9 cellular contexts compared by ENCODE assay signal in the genomic region with DNA sequence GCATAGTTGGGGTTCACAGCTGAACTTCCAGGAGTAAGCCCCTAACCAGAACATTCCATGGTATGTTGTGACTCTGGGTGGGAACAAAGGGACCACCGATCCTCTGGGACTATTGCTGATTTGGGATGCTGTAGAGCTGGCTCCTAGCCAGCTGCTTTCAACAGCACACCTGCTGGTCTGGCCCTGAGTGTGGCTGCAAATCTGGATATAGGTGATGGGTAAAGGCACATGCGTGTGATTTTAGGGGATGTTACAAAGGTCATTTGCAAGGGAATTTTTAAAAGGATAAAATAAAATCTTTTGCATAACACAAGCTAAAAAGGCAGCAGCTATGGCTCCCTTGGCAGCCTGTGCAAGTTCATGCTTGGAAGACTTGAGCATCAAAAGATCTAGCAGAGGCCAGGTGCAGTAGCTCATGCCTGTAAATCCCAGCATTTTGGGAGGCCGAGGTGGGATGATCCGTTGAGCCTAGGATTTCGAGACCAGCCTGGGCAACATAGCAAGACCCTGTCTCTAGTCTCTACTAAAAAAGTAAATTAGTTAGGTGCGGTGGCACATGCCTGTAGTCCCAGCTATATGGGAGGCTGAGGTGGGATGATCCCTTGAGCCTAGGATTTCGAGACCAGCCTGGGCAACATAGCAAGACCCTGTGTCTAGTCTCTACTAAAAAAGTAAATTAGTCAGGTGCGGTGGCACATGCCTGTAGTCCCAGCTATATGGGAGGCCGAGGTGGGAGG. TPM values are rescaled to one million over a fixed set of nuclear protein-coding genes. Genes with fewer than 3 reads are reported as not detected.
DNase-seq lines count a peak whose midpoint lies in the region; ATAC-seq and TF ChIP-seq lines count a peak whose summit lies in the region.
"Had no signal": no experiment of that assay in that cellular context is flagged by ENCODE, and none has a peak within 500 bp of the region (broad histone marks: within the 10 kb centered on the region; RNA-seq: fewer than 3 reads in every experiment).

No MANE protein-coding gene starts in this region.

- ATAC-seq in mucosa of descending colon, result peak; percentile 6
- ATAC-seq in GM19455 (IDR thresholded peaks at IDR 0.05; ENCODE audit: unreplicated experiment), result no peak
- ATAC-seq in GM19328 (IDR thresholded peaks at IDR 0.05; ENCODE audit: unreplicated experiment), result no peak

- H3K27me3 Mint-ChIP-seq in MCF 10A (ENCODE audit: insufficient read depth, unreplicated experiment), result peaks cover 11% of the 10 kb centered on the region
- H3K27me3 Mint-ChIP-seq in type B pancreatic cell, result peaks cover 10% of the 10 kb centered on the region

- no CpG with 5 or more reads among the region's 9 CpGs for WGBS in neuronal stem cell (ENCODE audit: extremely low coverage in 2 of 2, insufficient read length in 2 of 2, insufficient replicate concordance in 1 of 2), 2 donors

- no peak overlapping the region for H2AFZ ChIP-seq in neuronal stem cell (ENCODE audit: low read length)

- no peak overlapping the region for H3K4me3 Mint-ChIP-seq in MCF 10A (ENCODE audit: unreplicated experiment)
- H3K4me3 Mint-ChIP-seq in type B pancreatic cell, result peak overlapping the region; percentile 98

- H2BK5ac ChIP-seq in neuronal stem cell (ENCODE audit: low read length), result no peak overlapping the region

- TF ChIP-seq CTCF in breast epithelium (IDR thresholded peaks at IDR 0.05), result no peak
- TF ChIP-seq CTCF in MCF 10A (IDR thresholded peaks at IDR 0.05; ENCODE audit: unreplicated experiment), result no peak
- no peak for TF ChIP-seq CTCF in coronary artery (IDR thresholded peaks at IDR 0.05)
- TF ChIP-seq CTCF in mucosa of descending colon (IDR thresholded peaks at IDR 0.05), result no peak
- TF ChIP-seq CTCF in type B pancreatic cell (conservative IDR thresholded peaks at IDR 0.05), result no peak

- H3K36me3 ChIP-seq in breast epithelium (no peaks in the 10 kb centered on the region), mucosa of descending colon (ENCODE audit: low read depth) (no peaks in the 10 kb centered on the region), neuronal stem cell (replicated peaks in 1 of 2; ENCODE audit: control insufficient read depth in 2 of 2, insufficient read depth in 2 of 2, low read length in 2 of 2) (peaks cover 0 to 4% of the 10 kb centered on the region in 2 donors)

- H2AK5ac ChIP-seq in neuronal stem cell (ENCODE audit: low read depth, low read length), result no peak overlapping the region

- intact Hi-C loops in breast epithelium (cut with DNase I; ENCODE audit: low total_unique reads) (no loop called here), MCF 10A (cut with micrococcal nuclease) (no loop called here), mucosa of descending colon (cut with DNase I, micrococcal nuclease) (no loop called here)

- peaks cover 2 to 4% of the 10 kb centered on the region in 2 donors for H3K4me1 ChIP-seq in breast epithelium
- H3K4me1 ChIP-seq in mucosa of descending colon (ENCODE audit: low read depth), result peaks cover 49% of the 10 kb centered on the region
- H3K4me1 ChIP-seq in neuronal stem cell (ENCODE audit: control insufficient read depth in 2 of 2, insufficient read depth in 1 of 2, low read depth in 1 of 2, low read length in 2 of 2), result peaks cover 8 to 10% of the 10 kb centered on the region in 2 donors

- H3K9me3 ChIP-seq in breast epithelium (no peaks in the 10 kb centered on the region), mucosa of descending colon (no peaks in the 10 kb centered on the region), neuronal stem cell (replicated peaks in 1 of 2; ENCODE audit: control insufficient read depth in 2 of 2, insufficient read depth in 1 of 2, low read depth in 1 of 2, low read length in 2 of 2) (peaks cover 0 to 6% of the 10 kb centered on the region in 2 donors)

- no TSS peak for BruUV-seq in MCF 10A (replicated peaks; lab: Mats Ljungman, UMichigan)

- H3K4me3 ChIP-seq in breast epithelium (peak overlapping the region; percentile 67 to 85 (median 82)), coronary artery (peak overlapping the region; percentile 89), mucosa of descending colon (no peak overlapping the region), neuronal stem cell (ENCODE audit: low read length in 2 of 2) (no peak overlapping the region)

- H3K36me3 Mint-ChIP-seq in MCF 10A (ENCODE audit: insufficient read depth, unreplicated experiment), result peaks cover 8% of the 10 kb centered on the region
- H3K36me3 Mint-ChIP-seq in type B pancreatic cell, result no peaks in the 10 kb centered on the region

- H3K9me3 Mint-ChIP-seq in MCF 10A (ENCODE audit: unreplicated experiment), result no peaks in the 10 kb centered on the region
- H3K9me3 Mint-ChIP-seq in type B pancreatic cell, result no peaks in the 10 kb centered on the region
- H3K9me3 Mint-ChIP-seq: activated CD4-positive, alpha-beta T cell treated with anti-CD3 and anti-CD28 coated beads, Interleukin-2, amount 10 ng/mL, durations not matched to agents 24 days and 14 days had no signal

- H2BK120ac ChIP-seq in neuronal stem cell (ENCODE audit: low read depth, low read length), result no peak overlapping the region

- H2BK15ac ChIP-seq in neuronal stem cell (ENCODE audit: low read length), result no peak overlapping the region

- CTCF ChIA-PET in MCF 10A (lab: Yijun Ruan, JAX), result interaction anchor here (0.6 to 1.5 kb wide), 6 partner anchors 12 to 65 kb away, joined by 3 to 5 read pairs (median 4); no protein-coding TSS in a partner anchor

- H3K23ac ChIP-seq in neuronal stem cell (ENCODE audit: low read depth, low read length, poor library complexity), result no peak overlapping the region

- no peak overlapping the region for H3K4ac ChIP-seq in neuronal stem cell (ENCODE audit: low read length)

- POLR2A ChIA-PET in MCF 10A (lab: Yijun Ruan, JAX), result no interaction called here

- no peak overlapping the region for H4K8ac ChIP-seq in neuronal stem cell (ENCODE audit: low read depth, low read length)

- H3K27me3 ChIP-seq in breast epithelium, result no peaks in the 10 kb centered on the region
- peaks cover 0 to 44% (median 2%) of the 10 kb centered on the region in 3 experiments for H3K27me3 ChIP-seq in neuronal stem cell (ENCODE audit: control insufficient read depth in 3 of 3, insufficient read depth in 3 of 3, low read depth in 1 of 3, low read length in 3 of 3)

- H3K18ac ChIP-seq in neuronal stem cell (ENCODE audit: low read length), result no peak overlapping the region

- H3K27ac ChIP-seq in breast epithelium, result peak overlapping the region in 1 of 2 donors; percentile 13
- H3K27ac ChIP-seq in coronary artery, result peak overlapping the region; percentile 79 to 87
- H3K27ac ChIP-seq in neuronal stem cell (replicated peaks; ENCODE audit: low read length), result no peak overlapping the region

- no peak overlapping the region for H3K14ac ChIP-seq in neuronal stem cell (ENCODE audit: low read length)

- H3K4me2 ChIP-seq in neuronal stem cell (ENCODE audit: insufficient read depth, low read length, poor library complexity, severe bottlenecking), result no peak overlapping the region

- H3K27ac Mint-ChIP-seq in MCF 10A (ENCODE audit: low read depth, unreplicated experiment) (no peak overlapping the region), type B pancreatic cell (no peak overlapping the region)
- H3K27ac Mint-ChIP-seq: activated CD4-positive, alpha-beta T cell treated with anti-CD3 and anti-CD28 coated beads, Interleukin-2, amount 10 ng/mL, durations not matched to agents 24 days and 14 days had no signal

- H3K4me1 Mint-ChIP-seq in MCF 10A (ENCODE audit: insufficient read depth, unreplicated experiment) (no peaks in the 10 kb centered on the region), type B pancreatic cell (ENCODE audit: unreplicated experiment) (peaks cover 12% of the 10 kb centered on the region)

- DNase-seq in breast epithelium (ENCODE audit: low spot score in 2 of 2), result no peak
- DNase-seq in MCF 10A (ENCODE audit: unreplicated experiment), result no peak
- no peak for DNase-seq in coronary artery (ENCODE audit: low spot score)
- DNase-seq in mucosa of descending colon, result peak in 1 of 3 donors; percentile 56
- DNase-seq in type B pancreatic cell (ENCODE audit: extremely low spot score, unreplicated experiment), result no peak
- DNase-seq in neuronal stem cell (ENCODE audit: low spot score), result no peak
- DNase-seq: activated CD4-positive, alpha-beta T cell treated with anti-CD3 and anti-CD28 coated beads, Interleukin-2, amount 10 ng/mL, durations not matched to agents 24 days and 14 days had no signal

- no peak for TF ChIP-seq POLR2A in breast epithelium (IDR thresholded peaks at IDR 0.05)

- no peak overlapping the region for H2BK12ac ChIP-seq in neuronal stem cell (ENCODE audit: low read length)

- H3K9ac ChIP-seq in neuronal stem cell (ENCODE audit: low read depth, low read length, poor library complexity), result no peak overlapping the region

- no peak overlapping the region for H4K91ac ChIP-seq in neuronal stem cell (ENCODE audit: low read depth, low read length, poor library complexity)

- peaks cover 2% of the 10 kb centered on the region for H3K79me1 ChIP-seq in neuronal stem cell (ENCODE audit: low read depth, low read length)

RNA-seq across cellular contexts. Expression of a gene that starts 1.6 kb away (rescaled TPM):
- total RNA-seq in breast epithelium (100 to 1,000 TPM in 1 of 3 donors, 10 to 100 TPM in 2; 56.4 to 433 (median 63.4) TPM), MCF 10A (2022) (0.54 TPM in 1 of 2 replicates, not detected in the other), mucosa of descending colon (100 to 1,000 TPM; 293 to 382 (median 304) TPM), type B pancreatic cell (ENCODE audit: low replicate concordance) (29.0 and 59.5 TPM in 2 replicates)
- polyA plus RNA-seq in neuronal stem cell (2013, experiment 1 of 2), result 29.8 TPM
- 30.2 TPM for polyA plus RNA-seq in neuronal stem cell (2013, experiment 2 of 2)

Comparison
In these comparisons a context has a peak if more than half of its experiments do, and no peak if none do; other contexts are left out.
1. RNA of a gene that starts 1.6 kb away (total RNA-seq): 293 to 382 TPM in mucosa of descending colon, 56.4 to 433 TPM in breast epithelium and 29.0 to 59.5 TPM in type B pancreatic cell; 0.54 TPM in MCF 10A; every median in the first group is over 10 times any median in the second.
2. H3K4me3 ChIP-seq: peak in breast epithelium (3 of 3) and coronary artery (single experiment); none in mucosa of descending colon (single experiment) and neuronal stem cell (0 of 2).